20 cellular contexts compared by ENCODE assay signal in the genomic region with DNA sequence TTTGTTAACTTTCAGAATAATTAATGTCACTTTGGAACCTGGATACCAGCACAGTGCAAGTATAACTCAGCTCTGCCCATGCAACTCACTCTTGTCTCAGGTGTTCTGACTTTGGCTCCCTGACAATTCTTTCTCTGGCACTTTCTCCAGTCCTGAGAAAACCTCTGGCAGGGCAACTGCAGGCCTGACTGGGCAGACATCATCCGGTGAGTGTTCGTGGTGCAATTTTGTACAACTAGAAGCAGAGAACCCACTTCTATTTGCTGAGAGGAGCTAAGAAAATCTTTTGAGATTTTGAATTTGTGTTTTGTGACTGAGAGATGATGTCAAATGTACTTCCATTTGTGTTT.
DNase-seq lines count a peak whose midpoint lies in the region; ATAC-seq, FAIRE-seq and TF ChIP-seq lines count a peak whose summit lies in the region.
"Had no signal": no experiment of that assay in that cellular context is flagged by ENCODE, and none has a peak within 500 bp of the region (broad histone marks: within the 10 kb centered on the region; RNA-seq: fewer than 3 reads in every experiment).

No MANE protein-coding gene starts in this region.

- H3K27me3 ChIP-seq in right lobe of liver (no peaks in the 10 kb centered on the region), HepG2 (ENCODE audit: control insufficient read depth in 1 of 2, insufficient read depth in 2 of 2, low read length in 2 of 2) (no peaks in the 10 kb centered on the region; a peak in 1 of 5 replicates), esophagus muscularis mucosa (no peaks in the 10 kb centered on the region), thyroid gland (no peaks in the 10 kb centered on the region), MM.1S (replicated peaks; ENCODE audit: insufficient read depth, low read length) (no peaks in the 10 kb centered on the region), hepatocyte (peaks cover 4% of the 10 kb centered on the region)

- FAIRE-seq in HepG2 (lab: Jason Lieb, UNC) = no peak
- FAIRE-seq: G401.6, GM12892, GM19239 had no signal

- H3K36me3 ChIP-seq in right lobe of liver (no peaks in the 10 kb centered on the region), HepG2 (replicated peaks in 1 of 2; ENCODE audit: control insufficient read depth in 1 of 2, insufficient read depth in 2 of 2, low read length in 2 of 2) (no peaks in the 10 kb centered on the region), esophagus muscularis mucosa (no peaks in the 10 kb centered on the region), thyroid gland (no peaks in the 10 kb centered on the region), MM.1S (replicated peaks; ENCODE audit: insufficient read depth, low read length) (no peaks in the 10 kb centered on the region), hepatocyte (replicated peaks; ENCODE audit: insufficient read depth, low read depth) (no peaks in the 10 kb centered on the region)

- WGBS in right lobe of liver (ENCODE audit: insufficient coverage, low coverage, low lambda C conversion rate, missing lambda C conversion rate) = 40% methylated on average over 2 of the region's 2 CpGs
- 43% methylated on average over 2 of the region's 2 CpGs for WGBS in HepG2 (ENCODE audit: low lambda C conversion rate)
- WGBS in esophagus muscularis mucosa = 88% methylated on average over 2 of the region's 2 CpGs
- WGBS in thyroid gland, 2 donors = 48 to 59% methylated on average over 2 of the region's 2 CpGs
- 93% methylated on average over 2 of the region's 2 CpGs for WGBS in hepatocyte (ENCODE audit: low lambda C conversion rate, missing lambda C conversion rate)

- no peak for TF ChIP-seq RAD21 in HepG2 (CRISPR knock-in tag; IDR thresholded peaks at IDR 0.05)

- H3F3A ChIP-seq in MM.1S (ENCODE audit: insufficient read depth, low read length) = no peaks in the 10 kb centered on the region

- H3K9me2 ChIP-seq in MM.1S (replicated peaks; ENCODE audit: insufficient read depth, low read length) (no peaks in the 10 kb centered on the region), hepatocyte (replicated peaks; ENCODE audit: insufficient read depth) (no peaks in the 10 kb centered on the region)

- H2AFZ ChIP-seq in HepG2 (ENCODE audit: low read length) = no peak overlapping the region
- H2AFZ ChIP-seq in MM.1S (ENCODE audit: low read length) = no peak overlapping the region
- H2AFZ ChIP-seq in hepatocyte = no peak overlapping the region
- H2AFZ ChIP-seq: GM23338 had no signal

- no peaks in the 10 kb centered on the region for H3K79me2 ChIP-seq in HepG2 (ENCODE audit: insufficient read depth, low read length)
- no peaks in the 10 kb centered on the region for H3K79me2 ChIP-seq in MM.1S (ENCODE audit: low read length)
- no peaks in the 10 kb centered on the region for H3K79me2 ChIP-seq in hepatocyte

- H3K9ac ChIP-seq in HepG2 (ENCODE audit: insufficient read depth, low read depth, low read length) = no peak overlapping the region
- no peak overlapping the region for H3K9ac ChIP-seq in MM.1S (ENCODE audit: low read length)

- H3K9me3 ChIP-seq in right lobe of liver (no peaks in the 10 kb centered on the region), HepG2 (ENCODE audit: low read length) (no peaks in the 10 kb centered on the region), esophagus muscularis mucosa (no peaks in the 10 kb centered on the region), thyroid gland (no peaks in the 10 kb centered on the region), MM.1S (replicated peaks; ENCODE audit: insufficient read depth, low read length) (no peaks in the 10 kb centered on the region), hepatocyte (ENCODE audit: low read depth) (no peaks in the 10 kb centered on the region)

- TF ChIP-seq POLR2A in right lobe of liver (IDR thresholded peaks at IDR 0.05) (no peak), HepG2 (IDR thresholded peaks at IDR 0.05; ENCODE audit: insufficient read depth in 1 of 2, low read depth in 2 of 2, low read length in 2 of 2) (no peak), esophagus muscularis mucosa (IDR thresholded peaks at IDR 0.05; ENCODE audit: low read depth) (no peak), thyroid gland (IDR thresholded peaks at IDR 0.05) (no peak)

- TF ChIP-seq EP300 in HepG2 (IDR thresholded peaks at IDR 0.05; ENCODE audit: low read depth in 2 of 2, low read length in 2 of 2) (no peak), HepG2 (CRISPR knock-in tag; IDR thresholded peaks at IDR 0.05; ENCODE audit: borderline replicate concordance) (no peak), esophagus muscularis mucosa (IDR thresholded peaks at IDR 0.05) (no peak)

- in situ Hi-C loops in HepG2 (cut with HindIII; ENCODE audit: extremely low pct_ligation_motif_present, low pct_unique_long_range_greater_than_20kb) = no loop called here

- intact Hi-C loops in right lobe of liver (cut with DNase I) (no loop called here), HepG2 (cut with micrococcal nuclease; ENCODE audit: unreplicated experiment) (no loop called here), esophagus muscularis mucosa (cut with DNase I) (no loop called here), thyroid gland (cut with DNase I) (no loop called here)

- CTCF ChIA-PET in HepG2 (lab: Yijun Ruan, JAX; ENCODE audit: low intra/inter-chr PET ratio, low total read pairs) = no interaction called here

- H3K4me3 ChIP-seq in right lobe of liver (no peak overlapping the region), HepG2 (replicated peaks in 1 of 3; ENCODE audit: insufficient read depth in 1 of 3, low read depth in 2 of 3, low read length in 3 of 3) (no peak overlapping the region), esophagus muscularis mucosa (no peak overlapping the region), thyroid gland (replicated peaks in 1 of 3) (no peak overlapping the region), MM.1S (ENCODE audit: low read length) (no peak overlapping the region), hepatocyte (no peak overlapping the region)
- H3K4me3 ChIP-seq: GM23338 had no signal

- ATAC-seq in right lobe of liver (peak; percentile 41 to 86 (median 60)), HepG2 (no peak), GM19035 (IDR thresholded peaks at IDR 0.05; ENCODE audit: unreplicated experiment) (no peak)
- ATAC-seq: GM23338, HCT116 had no signal

- H3K27ac ChIP-seq in right lobe of liver = no peak overlapping the region
- no peak overlapping the region for H3K27ac ChIP-seq in HepG2 (ENCODE audit: extremely low read length, insufficient read depth, low read length)
- peak overlapping the region; percentile 29; the same call in 1 of the 2 replicates for H3K27ac ChIP-seq in VCaP
- H3K27ac ChIP-seq in esophagus muscularis mucosa (replicated peaks in 1 of 4) = no peak overlapping the region
- no peak overlapping the region for H3K27ac ChIP-seq in thyroid gland
- H3K27ac ChIP-seq in MM.1S (ENCODE audit: low read length) = no peak overlapping the region
- no peak overlapping the region for H3K27ac ChIP-seq in hepatocyte

- TF ChIP-seq CTCF in right lobe of liver (IDR thresholded peaks at IDR 0.05) = no peak
- no peak for TF ChIP-seq CTCF in HepG2 (CRISPR knock-in tag; IDR thresholded peaks at IDR 0.05)
- no peak for TF ChIP-seq CTCF in VCaP (conservative IDR thresholded peaks at IDR 0.05)
- no peak for TF ChIP-seq CTCF in esophagus muscularis mucosa (IDR thresholded peaks at IDR 0.05)
- no peak for TF ChIP-seq CTCF in thyroid gland (IDR thresholded peaks at IDR 0.05)
- TF ChIP-seq CTCF in MM.1S (IDR thresholded peaks at IDR 0.05; ENCODE audit: low read length) = no peak
- no peak for TF ChIP-seq CTCF in hepatocyte (IDR thresholded peaks at IDR 0.05; ENCODE audit: poor library complexity)

- no peak overlapping the region for H3K4me2 ChIP-seq in HepG2 (ENCODE audit: low read depth, low read length)
- no peak overlapping the region for H3K4me2 ChIP-seq in MM.1S (ENCODE audit: low read depth, low read length)
- H3K4me2 ChIP-seq in hepatocyte = no peak overlapping the region
- H3K4me2 ChIP-seq: GM23338 had no signal

- no TSS peak for BruUV-seq in HepG2 (replicated peaks; lab: Mats Ljungman, UMichigan)

- DNase-seq in right lobe of liver (peak in 1 of 3 donors; percentile 57), HepG2 (ENCODE audit: low spot score) (no peak), esophagus muscularis mucosa (ENCODE audit: extremely low spot score) (peak; percentile 21), thyroid gland (peak; percentile 36 to 53), MM.1S (no peak), hepatocyte (ENCODE audit: low spot score) (no peak)
- DNase-seq: C1 segment of cervical spinal cord; CD4-positive, alpha-beta memory T cell; COR-L47; DMS153; DND-41; H9; HFFc6 had no signal

- no peaks in the 10 kb centered on the region for H3K4me1 ChIP-seq in right lobe of liver
- H3K4me1 ChIP-seq in HepG2 (ENCODE audit: insufficient read depth, low read length) = no peaks in the 10 kb centered on the region
- no peaks in the 10 kb centered on the region for H3K4me1 ChIP-seq in esophagus muscularis mucosa
- H3K4me1 ChIP-seq in thyroid gland = peaks cover 0 to 3% of the 10 kb centered on the region in 2 donors
- H3K4me1 ChIP-seq in MM.1S (ENCODE audit: low read length) = no peaks in the 10 kb centered on the region
- no peaks in the 10 kb centered on the region for H3K4me1 ChIP-seq in hepatocyte (ENCODE audit: insufficient read depth)

- no peaks in the 10 kb centered on the region for H4K20me1 ChIP-seq in HepG2 (ENCODE audit: insufficient read depth, low read length)
- H4K20me1 ChIP-seq in MM.1S (ENCODE audit: insufficient read depth, low read length) = no peaks in the 10 kb centered on the region
- no peaks in the 10 kb centered on the region for H4K20me1 ChIP-seq in hepatocyte (ENCODE audit: insufficient read depth, poor library complexity, severe bottlenecking)

- POLR2A ChIA-PET in HepG2 (lab: Yijun Ruan, JAX) = no interaction called here

TF ChIP-seq in HepG2, 621 proteins besides CTCF, POLR2A, EP300 and RAD21 (continues in another document):
- TF ChIP-seq, protein P1, sequence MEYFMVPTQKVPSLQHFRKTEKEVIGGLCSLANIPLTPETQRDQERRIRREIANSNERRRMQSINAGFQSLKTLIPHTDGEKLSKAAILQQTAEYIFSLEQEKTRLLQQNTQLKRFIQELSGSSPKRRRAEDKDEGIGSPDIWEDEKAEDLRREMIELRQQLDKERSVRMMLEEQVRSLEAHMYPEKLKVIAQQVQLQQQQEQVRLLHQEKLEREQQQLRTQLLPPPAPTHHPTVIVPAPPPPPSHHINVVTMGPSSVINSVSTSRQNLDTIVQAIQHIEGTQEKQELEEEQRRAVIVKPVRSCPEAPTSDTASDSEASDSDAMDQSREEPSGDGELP (IDR thresholded peaks at IDR 0.05; ENCODE audit: borderline replicate concordance, low read depth) = no peak
- TF ChIP-seq RBAK (CRISPR knock-in tag; IDR thresholded peaks at IDR 0.05) (no peak), KDM4B (CRISPR knock-in tag; IDR thresholded peaks at IDR 0.05) (no peak), GTF2F1 (IDR thresholded peaks at IDR 0.05; ENCODE audit: low read length) (no peak)
- TF ChIP-seq, protein P2, sequence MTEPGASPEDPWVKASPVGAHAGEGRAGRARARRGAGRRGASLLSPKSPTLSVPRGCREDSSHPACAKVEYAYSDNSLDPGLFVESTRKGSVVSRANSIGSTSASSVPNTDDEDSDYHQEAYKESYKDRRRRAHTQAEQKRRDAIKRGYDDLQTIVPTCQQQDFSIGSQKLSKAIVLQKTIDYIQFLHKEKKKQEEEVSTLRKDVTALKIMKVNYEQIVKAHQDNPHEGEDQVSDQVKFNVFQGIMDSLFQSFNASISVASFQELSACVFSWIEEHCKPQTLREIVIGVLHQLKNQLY (CRISPR knock-in tag; IDR thresholded peaks at IDR 0.05) = no peak

Comparison
In these comparisons a context has a peak if more than half of its experiments do, and no peak if none do; other contexts are left out.
1. ATAC-seq: peak in right lobe of liver (4 of 4); none in HepG2 (single experiment) and GM19035 (single experiment).
2. DNase-seq: peak in esophagus muscularis mucosa (single experiment) and thyroid gland (2 of 2); none in HepG2 (single experiment), MM.1S (single experiment) and hepatocyte (single experiment).